ENCODE assay signal across 36 cellular contexts in genomic region chr7:135715055-135715522, GRCh38. TPM values are rescaled to one million over a fixed set of nuclear protein-coding genes. Genes with fewer than 3 reads are reported as not detected.
A peak's percentile ranks its signal among the peaks of the same experiment; 100 is the strongest.
DNase-seq lines count a peak whose midpoint lies in the region; ATAC-seq and TF ChIP-seq lines count a peak whose summit lies in the region.
"Had no signal": no experiment of that assay in that cellular context is flagged by ENCODE, and none has a peak within 500 bp of the region (broad histone marks: within the 10 kb centered on the region; RNA-seq: fewer than 3 reads in every experiment).

No MANE protein-coding gene starts in this region.

- no peaks in the 10 kb centered on the region for H3K36me3 ChIP-seq in GM23248 (ENCODE audit: low read depth)
- no peaks in the 10 kb centered on the region for H3K36me3 ChIP-seq in Panc1 (ENCODE audit: control insufficient read depth, insufficient read depth, low read length)
- H3K36me3 ChIP-seq in endodermal cell (ENCODE audit: control insufficient read depth, insufficient read depth, low read length) = no peaks in the 10 kb centered on the region
- peaks cover 0 to 2% of the 10 kb centered on the region in 2 experiments for H3K36me3 ChIP-seq in trophoblast cell (ENCODE audit: control insufficient read depth in 1 of 2, insufficient read depth in 2 of 2, low read length in 2 of 2)
- no peaks in the 10 kb centered on the region for H3K36me3 ChIP-seq in effector memory CD4-positive, alpha-beta T cell (ENCODE audit: control insufficient read depth, insufficient read depth, low read length)
- H3K36me3 ChIP-seq: BLaER1 treated with 17β-estradiol and CSF1 and Interleukin-3, amounts not matched to agents 10 nM and 100 nM; heart left ventricle; MG63; vagina had no signal

- peak overlapping the region; percentile 1 for H2BK12ac ChIP-seq in trophoblast cell (ENCODE audit: low read length)

- peak overlapping the region; percentile 31 for H3K18ac ChIP-seq in trophoblast cell (ENCODE audit: low read length)

- peak overlapping the region; percentile 28 for H3K4ac ChIP-seq in trophoblast cell (ENCODE audit: low read depth, low read length)

- H2BK120ac ChIP-seq in trophoblast cell (ENCODE audit: insufficient read depth, low read length, poor library complexity) = peak overlapping the region; percentile 73

- H3K4me1 Mint-ChIP-seq in endodermal cell = peaks cover 14% of the 10 kb centered on the region
- H3K4me1 Mint-ChIP-seq: central memory CD8-positive, alpha-beta T cell had no signal

- H3K9ac ChIP-seq in GM23248 = no peak overlapping the region
- H3K9ac ChIP-seq in endodermal cell (ENCODE audit: extremely low read depth, low read length, poor library complexity, severe bottlenecking) = no peak overlapping the region
- H3K9ac ChIP-seq in trophoblast cell (ENCODE audit: low read length) = no peak overlapping the region
- H3K9ac ChIP-seq: BLaER1 treated with 17β-estradiol and CSF1 and Interleukin-3, amounts not matched to agents 10 nM and 100 nM had no signal

- H3K9me3 Mint-ChIP-seq in endodermal cell = no peaks in the 10 kb centered on the region
- H3K9me3 Mint-ChIP-seq: activated naive CD4-positive, alpha-beta T cell treated with anti-CD3 and anti-CD28 coated beads for 36 hours; central memory CD8-positive, alpha-beta T cell; dendritic cell treated with granulocyte-macrophage colony-stimulating factor and Interleukin-4, amounts not matched to agents 40 ng/mL and 50 ng/mL, for 4 days; HFFc6; mesothelial cell of epicardium; naive B cell had no signal

- H3K9me3 ChIP-seq in GM23248 (ENCODE audit: low read depth) (no peaks in the 10 kb centered on the region), Panc1 (ENCODE audit: control insufficient read depth, insufficient read depth, low read depth, low read length) (no peaks in the 10 kb centered on the region), endodermal cell (ENCODE audit: control insufficient read depth, low read length) (no peaks in the 10 kb centered on the region), trophoblast cell (ENCODE audit: insufficient read depth, low read depth, low read length) (no peaks in the 10 kb centered on the region)
- no peaks in the 10 kb centered on the region for H3K9me3 ChIP-seq in effector memory CD4-positive, alpha-beta T cell (ENCODE audit: control insufficient read depth, low read length)
- H3K9me3 ChIP-seq: BLaER1 treated with 17β-estradiol and CSF1 and Interleukin-3, amounts not matched to agents 10 nM and 100 nM; body of pancreas; heart left ventricle; MG63; psoas muscle; testis; vagina had no signal

- H2BK5ac ChIP-seq in trophoblast cell (ENCODE audit: low read depth, low read length, poor library complexity) = peak overlapping the region; percentile 27

- no peak overlapping the region for H3K27ac Mint-ChIP-seq in endodermal cell
- H3K27ac Mint-ChIP-seq: activated CD8-positive, alpha-beta T cell treated with anti-CD3 and anti-CD28 coated beads, Interleukin-2, amount 10 ng/mL, durations not matched to agents 7 days and 5 days; activated naive CD4-positive, alpha-beta T cell treated with anti-CD3 and anti-CD28 coated beads for 36 hours; dendritic cell treated with granulocyte-macrophage colony-stimulating factor and Interleukin-4, amounts not matched to agents 40 ng/mL and 50 ng/mL, for 4 days; HFFc6; mesothelial cell of epicardium had no signal

- H3K9me2 ChIP-seq in GM23248 (ENCODE audit: insufficient read depth) = no peaks in the 10 kb centered on the region

- ATAC-seq in Panc1 = no peak
- ATAC-seq: activated CD8-positive, alpha-beta T cell treated with anti-CD3 and anti-CD28 coated beads, Interleukin-2, amount 10 ng/mL, durations not matched to agents 7 days and 5 days; body of pancreas; left ventricle myocardium superior had no signal

- H3K4me2 ChIP-seq in GM23248 (ENCODE audit: unreplicated experiment) (no peak overlapping the region), trophoblast cell (ENCODE audit: low read length) (peak overlapping the region; percentile 39)
- H3K4me2 ChIP-seq: BLaER1 treated with 17β-estradiol and CSF1 and Interleukin-3, amounts not matched to agents 10 nM and 100 nM had no signal

- intact Hi-C loops in Panc1 (cut with micrococcal nuclease; ENCODE audit: unreplicated experiment) = no loop called here

- H3K36me3 Mint-ChIP-seq in endodermal cell (ENCODE audit: low read depth) = no peaks in the 10 kb centered on the region
- H3K36me3 Mint-ChIP-seq: mesothelial cell of epicardium, naive B cell had no signal

- H2AK5ac ChIP-seq in trophoblast cell (ENCODE audit: low read length) = peak overlapping the region; percentile 37

- H3K27me3 Mint-ChIP-seq in endodermal cell (ENCODE audit: insufficient read depth) = no peaks in the 10 kb centered on the region
- H3K27me3 Mint-ChIP-seq: central memory CD8-positive, alpha-beta T cell had no signal

- no peaks in the 10 kb centered on the region for H4K20me1 ChIP-seq in GM23248 (ENCODE audit: insufficient read depth)
- H4K20me1 ChIP-seq: BLaER1 treated with 17β-estradiol and CSF1 and Interleukin-3, amounts not matched to agents 10 nM and 100 nM had no signal

- H3K27me3 ChIP-seq in GM23248 (replicated peaks; ENCODE audit: insufficient read depth) (no peaks in the 10 kb centered on the region), Panc1 (ENCODE audit: control insufficient read depth, insufficient read depth, low read length) (no peaks in the 10 kb centered on the region), endodermal cell (ENCODE audit: control insufficient read depth, insufficient read depth, low read length, poor library complexity, severe bottlenecking) (no peaks in the 10 kb centered on the region), trophoblast cell (ENCODE audit: insufficient read depth, low read length) (no peaks in the 10 kb centered on the region)
- H3K27me3 ChIP-seq in effector memory CD4-positive, alpha-beta T cell (replicated peaks; ENCODE audit: control insufficient read depth, insufficient read depth, low read length, poor library complexity, severe bottlenecking) = no peaks in the 10 kb centered on the region
- H3K27me3 ChIP-seq: BLaER1 treated with 17β-estradiol and CSF1 and Interleukin-3, amounts not matched to agents 10 nM and 100 nM; body of pancreas; heart left ventricle; MG63; testis; vagina had no signal

- peak overlapping the region; percentile 81 for H3K27ac ChIP-seq in GM23248
- peak overlapping the region; percentile 40 for H3K27ac ChIP-seq in Panc1 (ENCODE audit: low read length)
- H3K27ac ChIP-seq in endodermal cell (ENCODE audit: low read depth, low read length) = peak overlapping the region; percentile 50
- peak overlapping the region; percentile 99 for H3K27ac ChIP-seq in trophoblast cell (ENCODE audit: low read depth, low read length)
- no peak overlapping the region for H3K27ac ChIP-seq in effector memory CD4-positive, alpha-beta T cell (ENCODE audit: insufficient read depth, low read length, poor library complexity, severe bottlenecking)
- H3K27ac ChIP-seq: BLaER1 treated with 17β-estradiol and CSF1 and Interleukin-3, amounts not matched to agents 10 nM and 100 nM; body of pancreas; psoas muscle; testis; vagina; VCaP had no signal

- WGBS in GM23248 (ENCODE audit: low coverage in 1 of 2, low lambda C conversion rate in 2 of 2, missing lambda C conversion rate in 2 of 2), 2 experiments = 85 to 91% methylated on average over 5 of the region's 5 CpGs
- WGBS in endodermal cell (ENCODE audit: insufficient coverage in 1 of 2, insufficient read length in 1 of 2), 2 experiments = 95% methylated on average over 5 of the region's 5 CpGs
- WGBS in trophoblast cell (ENCODE audit: extremely low coverage, insufficient coverage, insufficient read length) = 100% methylated on average over 3 of the region's 5 CpGs

- H4K12ac ChIP-seq in trophoblast cell (ENCODE audit: low read depth, low read length) = no peak overlapping the region

- peak overlapping the region; percentile 7 for H3K14ac ChIP-seq in trophoblast cell (ENCODE audit: low read length)

- peaks cover 55% of the 10 kb centered on the region for H3K79me1 ChIP-seq in trophoblast cell (ENCODE audit: low read length)

- H4K91ac ChIP-seq in trophoblast cell (ENCODE audit: low read depth, low read length) = peak overlapping the region; percentile 91

- peak overlapping the region; percentile 43 for H4K8ac ChIP-seq in trophoblast cell (ENCODE audit: low read depth, low read length)

- CTCF ChIA-PET in Panc1 (lab: Charles Lee) = no interaction called here

- H3K4me3 ChIP-seq in GM23248 = no peak overlapping the region
- peak overlapping the region in 1 of 2 experiments; percentile 35; a peak in 3 of 4 replicates for H3K4me3 ChIP-seq in Panc1 (ENCODE audit: low read depth in 2 of 2, low read length in 2 of 2)
- no peak overlapping the region for H3K4me3 ChIP-seq in endodermal cell (ENCODE audit: low read length)
- H3K4me3 ChIP-seq in trophoblast cell (ENCODE audit: low read depth, low read length) = no peak overlapping the region
- no peak overlapping the region for H3K4me3 ChIP-seq in effector memory CD4-positive, alpha-beta T cell (ENCODE audit: insufficient read depth, low read depth, low read length, poor library complexity, severe bottlenecking)
- H3K4me3 ChIP-seq: BLaER1 treated with 17β-estradiol and CSF1 and Interleukin-3, amounts not matched to agents 10 nM and 100 nM; body of pancreas; heart left ventricle; MG63; psoas muscle; testis; vagina had no signal

- H2AFZ ChIP-seq in GM23248 (no peak overlapping the region), trophoblast cell (ENCODE audit: insufficient read depth, low read length, poor library complexity) (no peak overlapping the region)

- no peak for DNase-seq in GM23248
- DNase-seq in Panc1 (ENCODE audit: low read depth, low spot score) = no peak
- DNase-seq in endodermal cell = no peak
- no peak for DNase-seq in trophoblast cell
- no peak for DNase-seq in hepatic stellate cell (ENCODE audit: low spot score)
- DNase-seq in Kasumi-1 (lab: John Stamatoyannopoulos, UW) = no peak
- no peak for DNase-seq in A172 (ENCODE audit: low spot score)
- no peak for DNase-seq in effector memory CD4-positive, alpha-beta T cell
- DNase-seq: activated CD4-positive, alpha-beta T cell treated with anti-CD3 and anti-CD28 coated beads for 4 hours; activated CD8-positive, alpha-beta T cell treated with anti-CD3 and anti-CD28 coated beads, Interleukin-2, amount 10 ng/mL, durations not matched to agents 7 days and 5 days; activated naive CD4-positive, alpha-beta T cell treated with anti-CD3 and anti-CD28 coated beads for 36 hours; body of pancreas; DMS153; heart left ventricle; KG1; left ventricle myocardium superior; naive B cell; NCI-H1930; NCI-H524; NK-92 treated with Interleukin-12 subunit alpha and Interleukin-12 subunit beta, amount 100 ng/mL, for 24 hours; nucleus accumbens; Right ventricle myocardium superior; stimulated activated naive CD4-positive, alpha-beta T cell; T-helper 9 cell; testis had no signal

- no TSS peak for BruUV-seq in Panc1 (replicated peaks; lab: Mats Ljungman, UMichigan)

- H3K4me1 ChIP-seq in GM23248 (ENCODE audit: insufficient read depth) (peaks cover 32% of the 10 kb centered on the region), Panc1 (ENCODE audit: control insufficient read depth, insufficient read depth, low read length) (peaks cover 20% of the 10 kb centered on the region; the same call in 1 of the 2 replicates), endodermal cell (ENCODE audit: control insufficient read depth, insufficient read depth, low read length) (peaks cover 6% of the 10 kb centered on the region), trophoblast cell (ENCODE audit: control insufficient read depth in 1 of 2, insufficient read depth in 2 of 2, low read length in 2 of 2) (peaks cover 34 to 51% of the 10 kb centered on the region in 2 experiments)
- no peaks in the 10 kb centered on the region for H3K4me1 ChIP-seq in effector memory CD4-positive, alpha-beta T cell (ENCODE audit: control insufficient read depth, insufficient read depth, low read length, poor library complexity, severe bottlenecking)
- H3K4me1 ChIP-seq: BLaER1 treated with 17β-estradiol and CSF1 and Interleukin-3, amounts not matched to agents 10 nM and 100 nM; body of pancreas; psoas muscle had no signal

- TF ChIP-seq CTCF in Panc1 (IDR thresholded peaks at IDR 0.05) (no peak), endodermal cell (conservative IDR thresholded peaks at IDR 0.05) (no peak)

- H3F3A ChIP-seq in GM23248 (ENCODE audit: insufficient read depth) = peaks cover 30% of the 10 kb centered on the region

- in situ Hi-C loops in GM23248 (cut with MboI) (no loop called here), Panc1 (cut with HindIII; ENCODE audit: low pct_unique_long_range_greater_than_20kb, low sequenced_read_pairs) (no loop called here)

- no peak overlapping the region for H3K4me3 Mint-ChIP-seq in endodermal cell
- H3K4me3 Mint-ChIP-seq: activated CD8-positive, alpha-beta T cell treated with anti-CD3 and anti-CD28 coated beads, Interleukin-2, amount 10 ng/mL, durations not matched to agents 7 days and 5 days; activated naive CD4-positive, alpha-beta T cell treated with anti-CD3 and anti-CD28 coated beads for 36 hours; central memory CD8-positive, alpha-beta T cell; dendritic cell treated with granulocyte-macrophage colony-stimulating factor and Interleukin-4, amounts not matched to agents 40 ng/mL and 50 ng/mL, for 4 days; HFFc6; mesothelial cell of epicardium; naive B cell had no signal

- H3K23ac ChIP-seq in trophoblast cell (ENCODE audit: low read length) = peak overlapping the region; percentile 3

- POLR2A ChIA-PET in Panc1 (lab: Charles Lee) = no interaction called here

- no peaks in the 10 kb centered on the region for H3K79me2 ChIP-seq in GM23248 (ENCODE audit: insufficient read depth)
- H3K79me2 ChIP-seq in trophoblast cell (ENCODE audit: control insufficient read depth, insufficient read depth, low read length, poor library complexity) = peaks cover 11% of the 10 kb centered on the region

RNA-seq across cellular contexts. Expression of gene SLC13A4, which starts 12.9 kb away (rescaled TPM):
- 0.11 TPM in 1 of 2 replicates, not detected in the other for total RNA-seq in GM23248 (2014; rRNA removed; shearing (Covaris generic))
- 0.62 and 1.9 TPM in 2 replicates for polyA plus RNA-seq in GM23248 (2016; fragmentation: Nextera tagmentation; extraction: Ambion mirVana)
- total RNA-seq in Panc1 (2021; ENCODE audit: unreplicated experiment) (not detected), endodermal cell (1 to 10 TPM; 1.8 to 3.2 TPM)
- polyA plus RNA-seq in Panc1 (2012; ENCODE audit: insufficient read length) = 0.58 TPM
- 2.7 TPM for polyA plus RNA-seq in endodermal cell (2013, experiment 1 of 2)
- 1.4 TPM for polyA plus RNA-seq in endodermal cell (2013, experiment 2 of 2)
- polyA plus RNA-seq in trophoblast cell (2013) = 437 and 491 TPM in 2 replicates
- total RNA-seq in A172 (2014; rRNA removed; shearing (Covaris generic)) = not detected in 2 replicates
- total RNA-seq: activated CD8-positive, alpha-beta T cell treated with anti-CD3 and anti-CD28 coated beads, Interleukin-2, amount 10 ng/mL, durations not matched to agents 7 days and 5 days; activated naive CD4-positive, alpha-beta T cell treated with anti-CD3 and anti-CD28 coated beads for 36 hours; body of pancreas; HT1080; mesothelial cell of epicardium; psoas muscle; Right ventricle myocardium superior; skeletal muscle tissue; vagina had no signal

RNA-seq across cellular contexts. Expression of gene FAM180A, which starts 33.5 kb away (rescaled TPM):
- total RNA-seq in GM23248 (2014; rRNA removed; shearing (Covaris generic)) = 53.5 and 60.1 TPM in 2 replicates
- 50.3 and 52.5 TPM in 2 replicates for polyA plus RNA-seq in GM23248 (2016; fragmentation: Nextera tagmentation; extraction: Ambion mirVana)
- total RNA-seq in Panc1 (2021; ENCODE audit: unreplicated experiment) = not detected
- polyA plus RNA-seq in Panc1 (2012; ENCODE audit: insufficient read length) = not detected
- not detected for total RNA-seq in endodermal cell
- not detected for polyA plus RNA-seq in endodermal cell (2013, experiment 1 of 2)
- not detected for polyA plus RNA-seq in endodermal cell (2013, experiment 2 of 2)
- 0.18 and 0.21 TPM in 2 replicates for polyA plus RNA-seq in trophoblast cell (2013)
- total RNA-seq in A172 (2014; rRNA removed; shearing (Covaris generic)) = 1.8 TPM in 1 of 2 replicates, not detected in the other
- total RNA-seq: activated CD8-positive, alpha-beta T cell treated with anti-CD3 and anti-CD28 coated beads, Interleukin-2, amount 10 ng/mL, durations not matched to agents 7 days and 5 days; activated naive CD4-positive, alpha-beta T cell treated with anti-CD3 and anti-CD28 coated beads for 36 hours; HT1080; mesothelial cell of epicardium had no signal

RNA-seq across cellular contexts. Expression of gene STMP1, which starts 52.8 kb away (rescaled TPM):
- 11.3 and 16.9 TPM in 2 replicates for total RNA-seq in GM23248 (2014; rRNA removed; shearing (Covaris generic))
- polyA plus RNA-seq in GM23248 (2016; fragmentation: Nextera tagmentation; extraction: Ambion mirVana) = 93.2 and 97.0 TPM in 2 replicates
- total RNA-seq in Panc1 (2021; ENCODE audit: unreplicated experiment) = 29.5 TPM
- 46.4 TPM for polyA plus RNA-seq in Panc1 (2012; ENCODE audit: insufficient read length)
- 10 to 100 TPM; 33.1 to 38.2 TPM for total RNA-seq in endodermal cell
- 64.2 TPM for polyA plus RNA-seq in endodermal cell (2013, experiment 1 of 2)
- 63.6 TPM for polyA plus RNA-seq in endodermal cell (2013, experiment 2 of 2)
- 41.4 and 42.5 TPM in 2 replicates for polyA plus RNA-seq in trophoblast cell (2013)
- total RNA-seq in A172 (2014; rRNA removed; shearing (Covaris generic)) = 22.5 and 24.8 TPM in 2 replicates

Comparison
In these comparisons a context has a peak if more than half of its experiments do, and no peak if none do; other contexts are left out.
1. RNA of gene FAM180A, which starts 33.5 kb away (total RNA-seq): 53.5 to 60.1 TPM in GM23248; 1.8 TPM in A172, not detected in Panc1 (single experiment) and not detected in endodermal cell; every median in the first group is over 10 times any median in the second.